8 cellular contexts compared by ENCODE assay signal in the genomic region with DNA sequence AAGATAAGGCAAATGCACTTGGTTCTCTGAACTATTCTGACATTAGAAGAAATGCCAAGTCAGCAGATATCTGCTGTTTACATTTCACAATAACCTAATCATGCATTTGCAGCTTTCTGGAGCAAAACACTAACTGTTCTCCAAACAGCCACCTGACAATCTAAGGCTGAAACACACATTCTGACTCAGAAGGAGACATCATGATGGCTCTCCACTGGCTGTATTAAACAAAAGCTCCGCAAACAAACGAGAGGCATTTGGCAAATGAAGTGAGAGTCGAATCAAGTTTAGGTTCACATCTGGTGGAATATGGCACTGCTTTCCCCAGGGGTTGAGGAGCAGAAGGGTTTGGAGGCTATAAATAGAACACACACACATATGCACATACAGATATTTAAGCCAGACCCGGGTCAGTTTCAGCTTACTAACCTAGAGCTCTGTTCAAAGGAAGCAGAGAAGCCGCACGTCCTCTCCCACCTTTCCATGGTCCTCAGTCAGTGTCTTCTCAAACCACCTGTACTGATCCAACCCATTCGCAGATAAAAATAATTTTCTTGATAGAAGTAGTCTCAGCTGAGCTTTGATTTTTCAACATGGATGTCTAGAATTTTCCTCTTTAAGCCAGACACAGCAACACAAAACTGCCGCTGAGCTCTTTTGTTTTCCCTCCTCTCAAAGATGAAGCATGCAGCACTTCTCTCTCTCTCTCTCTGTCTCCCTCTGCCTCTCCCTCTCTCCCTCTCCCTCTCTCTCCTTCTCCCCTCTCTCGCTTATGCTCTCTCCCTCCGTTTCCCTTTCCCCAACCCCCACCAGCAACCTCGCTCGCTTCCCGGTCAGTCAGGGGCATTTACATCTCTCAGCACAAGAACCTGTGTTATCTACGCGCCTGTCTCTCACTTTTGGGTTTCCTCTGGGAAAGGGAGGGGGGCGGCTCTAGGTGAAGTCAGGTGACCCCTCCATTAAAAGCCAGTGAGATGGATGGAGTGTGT.
A peak's percentile ranks its signal among the peaks of the same experiment; 100 is the strongest.
DNase-seq lines count a peak whose midpoint lies in the region; ATAC-seq and TF ChIP-seq lines count a peak whose summit lies in the region.

No MANE protein-coding gene starts in this region.

- peak overlapping the region; percentile 73 for H3K27ac Mint-ChIP-seq in progenitor cell of endocrine pancreas

- no peak for TF ChIP-seq CTCF in foreskin fibroblast (IDR thresholded peaks at IDR 0.05; ENCODE audit: low read depth, low read length)
- no peak for TF ChIP-seq CTCF in progenitor cell of endocrine pancreas (IDR thresholded peaks at IDR 0.05; ENCODE audit: unreplicated experiment)

- no peaks in the 10 kb centered on the region for H3K27me3 Mint-ChIP-seq in progenitor cell of endocrine pancreas

- peak overlapping the region; percentile 43 to 58 for H3K4me3 ChIP-seq in foreskin fibroblast (ENCODE audit: low read depth in 1 of 2, low read length in 2 of 2)

- no peaks in the 10 kb centered on the region for H3K36me3 Mint-ChIP-seq in progenitor cell of endocrine pancreas (ENCODE audit: insufficient read depth)

- no peaks in the 10 kb centered on the region for H3K9me3 Mint-ChIP-seq in progenitor cell of endocrine pancreas (ENCODE audit: low read depth)

- DNase-seq in NCI-H345 treated with DMSO at 0.1 percent for 48 hours (lab: John Stamatoyannopoulos, UW; ENCODE audit: unreplicated experiment), result peak; percentile 51
- peak; percentile 20 to 59 for DNase-seq in foreskin fibroblast
- no peak for DNase-seq in progenitor cell of endocrine pancreas (ENCODE audit: low spot score, unreplicated experiment)
- no peak for DNase-seq in activated CD8-positive, alpha-beta memory T cell treated with anti-CD3 and anti-CD28 coated beads, Interleukin-2, amount 50 U/mL, for 4 hours
- DNase-seq in SIG-M5 (lab: John Stamatoyannopoulos, UW), result no peak
- DNase-seq in NCI-H1436 treated with DMSO at 0.1 percent for 48 hours (lab: John Stamatoyannopoulos, UW), result no peak

- ATAC-seq in GM18868 (IDR thresholded peaks at IDR 0.05; ENCODE audit: unreplicated experiment) (peak; percentile 41), HG03442 (IDR thresholded peaks at IDR 0.05; ENCODE audit: unreplicated experiment) (no peak)

- H3K4me3 Mint-ChIP-seq in progenitor cell of endocrine pancreas (ENCODE audit: low read depth), result no peak overlapping the region

- H3K4me1 Mint-ChIP-seq in progenitor cell of endocrine pancreas (ENCODE audit: low read depth), result peaks cover 14% of the 10 kb centered on the region

Comparison
In these comparisons a context has a peak if more than half of its experiments do, and no peak if none do; other contexts are left out.
1. DNase-seq: peak in NCI-H345 treated with DMSO at 0.1 percent for 48 hours (single experiment) and foreskin fibroblast (2 of 2); none in progenitor cell of endocrine pancreas (single experiment), activated CD8-positive, alpha-beta memory T cell treated with anti-CD3 and anti-CD28 coated beads, Interleukin-2, amount 50 U/mL, for 4 hours (single experiment), SIG-M5 (single experiment) and NCI-H1436 treated with DMSO at 0.1 percent for 48 hours (single experiment).